Comparison of ENCODE assay signal across 7 cellular contexts in the genomic region with DNA sequence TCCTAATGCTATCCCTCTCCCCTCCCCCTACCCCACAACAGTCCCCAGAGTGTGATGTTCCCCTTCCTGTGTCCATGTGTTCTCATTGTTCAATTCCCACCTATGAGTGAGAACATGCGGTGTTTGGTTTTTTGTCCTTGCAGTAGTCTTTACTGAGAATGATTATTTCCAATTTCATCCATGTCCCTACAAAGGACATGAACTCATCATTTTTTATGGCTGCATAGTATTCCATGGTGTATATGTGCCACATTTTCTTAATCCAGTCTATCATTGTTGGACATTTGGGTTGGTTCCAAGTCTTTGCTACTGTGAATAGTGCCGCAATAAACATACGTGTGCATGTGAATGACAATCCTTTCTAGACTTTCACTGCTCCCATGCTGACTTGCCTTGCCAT. TPM values are rescaled to one million over a fixed set of nuclear protein-coding genes. Genes with fewer than 3 reads are reported as not detected.
DNase-seq lines count a peak whose midpoint lies in the region; ATAC-seq, FAIRE-seq and TF ChIP-seq lines count a peak whose summit lies in the region.
"Not testable (repeated sequence)": the region's sequence is repeated elsewhere in the genome, so short reads cannot be mapped to it uniquely, and the experiment has no call there.

No MANE protein-coding gene starts in this region.

- intact Hi-C loops in CD4-positive, alpha-beta T cell (cut with DNase I, micrococcal nuclease); K562 (cut with micrococcal nuclease): not testable (repeated sequence)

- H3K4me1 ChIP-seq in HEK293 (ENCODE audit: control insufficient read depth, insufficient read depth, low read length); mesenchymal stem cell (ENCODE audit: control insufficient read depth, insufficient read depth, low read depth, low read length): not testable (repeated sequence)
- H3K4me1 ChIP-seq in K562 (replicated peaks in 1 of 2; ENCODE audit: control insufficient read depth in 2 of 2, insufficient read depth in 2 of 2, low read length in 2 of 2) = peaks cover 5 to 15% of the 10 kb centered on the region in 2 experiments; a peak in 4 of 5 replicates

- H3K27me3 ChIP-seq in CD4-positive, alpha-beta T cell (ENCODE audit: control insufficient read depth, insufficient read depth, low read length); K562 (ENCODE audit: control insufficient read depth in 2 of 2, insufficient read depth in 2 of 2, low read length in 2 of 2); mesenchymal stem cell (ENCODE audit: control insufficient read depth in 1 of 2, insufficient read depth in 1 of 2, low read length in 2 of 2): not testable (repeated sequence)

- H3K36me3 ChIP-seq in HEK293 (ENCODE audit: control insufficient read depth in 2 of 2, insufficient read depth in 1 of 2, low read length in 2 of 2) (peaks cover 0 to 13% of the 10 kb centered on the region in 2 experiments; a peak in 1 of 3 replicates), mesenchymal stem cell (ENCODE audit: control insufficient read depth in 1 of 2, insufficient read depth in 2 of 2, low read depth in 1 of 2, low read length in 2 of 2) (peaks cover 42 to 59% of the 10 kb centered on the region in 2 experiments)
- not testable (repeated sequence) for H3K36me3 ChIP-seq in K562 (ENCODE audit: control insufficient read depth, insufficient read depth, low read length)

- H4K91ac ChIP-seq in mesenchymal stem cell (ENCODE audit: low read length) = not testable (repeated sequence)

- peaks cover 50% of the 10 kb centered on the region for H3K36me3 Mint-ChIP-seq in CD4-positive, alpha-beta T cell (ENCODE audit: low read depth)
- not testable (repeated sequence) for H3K36me3 Mint-ChIP-seq in T-helper 17 cell (ENCODE audit: low read depth)
- peaks cover 22% of the 10 kb centered on the region for H3K36me3 Mint-ChIP-seq in activated T-helper 17 cell treated with anti-CD3 and anti-CD28 coated beads, Interleukin-2, amount 50 U/mL, for 72 hours (ENCODE audit: low read depth)
- peaks cover 53% of the 10 kb centered on the region for H3K36me3 Mint-ChIP-seq in endothelial cell (ENCODE audit: low read depth, unreplicated experiment)

- CTCF ChIA-PET in CD4-positive, alpha-beta T cell (lab: Charles Lee) = interaction anchor here (0.9 kb wide), 1 partner anchor 276 kb away, joined by 4 read pairs; no protein-coding TSS in a partner anchor
- CTCF ChIA-PET in HEK293 (lab: Yijun Ruan, JAX); K562 (lab: Yijun Ruan, JAX; ENCODE audit: low intra/inter-chr PET ratio): not testable (repeated sequence)

- not testable (repeated sequence) for BruUV-seq in K562 (replicated peaks; lab: Mats Ljungman, UMichigan)

- H3K4me3 Mint-ChIP-seq in CD4-positive, alpha-beta T cell; T-helper 17 cell; activated T-helper 17 cell treated with anti-CD3 and anti-CD28 coated beads, Interleukin-2, amount 50 U/mL, for 72 hours: not testable (repeated sequence)
- H3K4me3 Mint-ChIP-seq in endothelial cell (ENCODE audit: unreplicated experiment) = peak overlapping the region; percentile 45

- TF ChIP-seq EP300 in K562 (IDR thresholded peaks at IDR 0.05; ENCODE audit: low read length) = not testable (repeated sequence)

- not testable (repeated sequence) for H3K9ac ChIP-seq in K562 (ENCODE audit: insufficient read depth in 1 of 2, low read depth in 2 of 2, low read length in 2 of 2); mesenchymal stem cell (ENCODE audit: low read length)

- H4K20me1 ChIP-seq in K562 (replicated peaks; ENCODE audit: control insufficient read depth, insufficient read depth, low read length) = not testable (repeated sequence)

- H2AK5ac ChIP-seq in mesenchymal stem cell (ENCODE audit: low read length, severe bottlenecking) = not testable (repeated sequence)

- not testable (repeated sequence) for H2BK12ac ChIP-seq in mesenchymal stem cell (ENCODE audit: low read length in 2 of 2)

- not testable (repeated sequence) for H2BK15ac ChIP-seq in mesenchymal stem cell (ENCODE audit: low read depth, poor library complexity, severe bottlenecking)

- H3K4ac ChIP-seq in mesenchymal stem cell (ENCODE audit: low read depth in 1 of 2, low read length in 2 of 2) = not testable (repeated sequence)

- H3K4me2 ChIP-seq in K562 (ENCODE audit: insufficient read depth, low read length); mesenchymal stem cell (ENCODE audit: low read length, poor library complexity, severe bottlenecking): not testable (repeated sequence)

- TF ChIP-seq CTCF in CD4-positive, alpha-beta T cell (IDR thresholded peaks at IDR 0.05); HEK293 (tag by site-specific recombination; IDR thresholded peaks at IDR 0.05); K562 (IDR thresholded peaks at IDR 0.05 in 2 of 3, conservative IDR thresholded peaks at IDR 0.05 in 1 of 3; ENCODE audit: insufficient read depth in 2 of 3, low read depth in 1 of 3, low read length in 3 of 3); endothelial cell (IDR thresholded peaks at IDR 0.05; ENCODE audit: unreplicated experiment): not testable (repeated sequence)

- ATAC-seq in CD4-positive, alpha-beta T cell (ENCODE audit: poor library complexity); T-helper 17 cell; activated T-helper 17 cell treated with anti-CD3 and anti-CD28 coated beads, Interleukin-2, amount 50 U/mL, for 72 hours (replicated peaks); K562: not testable (repeated sequence)

- not testable (repeated sequence) for H3K9me3 Mint-ChIP-seq in CD4-positive, alpha-beta T cell; activated T-helper 17 cell treated with anti-CD3 and anti-CD28 coated beads, Interleukin-2, amount 50 U/mL, for 72 hours; endothelial cell (ENCODE audit: unreplicated experiment)

- H3K18ac ChIP-seq in mesenchymal stem cell (ENCODE audit: low read depth in 1 of 2, low read length in 2 of 2) = not testable (repeated sequence)

- H3K14ac ChIP-seq in mesenchymal stem cell (ENCODE audit: low read length in 2 of 2) = not testable (repeated sequence)

- TF ChIP-seq RAD21 in K562 (CRISPR knock-in tag; conservative IDR thresholded peaks at IDR 0.05 in 1 of 2, IDR thresholded peaks at IDR 0.05 in 1 of 2) = not testable (repeated sequence)

- not testable (repeated sequence) for H3K27me3 Mint-ChIP-seq in CD4-positive, alpha-beta T cell; T-helper 17 cell; activated T-helper 17 cell treated with anti-CD3 and anti-CD28 coated beads, Interleukin-2, amount 50 U/mL, for 72 hours; endothelial cell (ENCODE audit: unreplicated experiment)

- 57% methylated on average over 3 of the region's 3 CpGs for WGBS in K562 (ENCODE audit: insufficient coverage, low coverage, missing lambda C conversion rate)
- 100% methylated on average over 2 of the region's 3 CpGs for WGBS in mesenchymal stem cell

- peaks cover 35% of the 10 kb centered on the region for H3K79me1 ChIP-seq in mesenchymal stem cell (replicated peaks; ENCODE audit: low read length, poor library complexity, severe bottlenecking)

- not testable (repeated sequence) for DNase-seq in CD4-positive, alpha-beta T cell; T-helper 17 cell; K562 (ENCODE audit: extremely low read depth in 1 of 4, low spot score in 3 of 4); endothelial cell (ENCODE audit: low spot score); mesenchymal stem cell

- H3K23ac ChIP-seq in mesenchymal stem cell (ENCODE audit: low read length in 2 of 2) = not testable (repeated sequence)

- H2BK5ac ChIP-seq in mesenchymal stem cell (ENCODE audit: low read depth, low read length, poor library complexity, severe bottlenecking) = not testable (repeated sequence)

- not testable (repeated sequence) for H3K4me3 ChIP-seq in HEK293 (ENCODE audit: low read depth, low read length); K562; mesenchymal stem cell (ENCODE audit: insufficient read depth in 1 of 2, low read depth in 1 of 2, low read length in 2 of 2)

- not testable (repeated sequence) for H3K9me1 ChIP-seq in K562 (ENCODE audit: control insufficient read depth, insufficient read depth, low read length)

- not testable (repeated sequence) for H2BK120ac ChIP-seq in mesenchymal stem cell (ENCODE audit: low read depth, low read length)

- not testable (repeated sequence) for H3K9me3 ChIP-seq in CD4-positive, alpha-beta T cell (ENCODE audit: control insufficient read depth, low read length); HEK293 (ENCODE audit: control insufficient read depth, insufficient read depth, low read depth, low read length); T-helper 17 cell (ENCODE audit: control insufficient read depth, low read length, poor library complexity, severe bottlenecking); K562 (replicated peaks; ENCODE audit: control insufficient read depth, insufficient read depth, low read depth, low read length); mesenchymal stem cell (ENCODE audit: control insufficient read depth, low read length)

- not testable (repeated sequence) for H2AFZ ChIP-seq in K562 (ENCODE audit: low read depth, low read length); mesenchymal stem cell (ENCODE audit: low read depth, low read length)

- not testable (repeated sequence) for FAIRE-seq in K562 (lab: Jason Lieb, UNC)

- H3K27ac ChIP-seq in CD4-positive, alpha-beta T cell (ENCODE audit: low read depth, low read length); HEK293 (ENCODE audit: extremely low read depth, low read depth, low read length); K562 (ENCODE audit: extremely low read depth, low read depth, low read length); mesenchymal stem cell (ENCODE audit: low read length, poor library complexity, severe bottlenecking): not testable (repeated sequence)

- not testable (repeated sequence) for H3K79me2 ChIP-seq in K562 (ENCODE audit: control insufficient read depth, insufficient read depth, low read length)

- in situ Hi-C loops in K562 (cut with MboI) = not testable (repeated sequence)

- H3K27ac Mint-ChIP-seq in CD4-positive, alpha-beta T cell = peak overlapping the region; percentile 5
- H3K27ac Mint-ChIP-seq in T-helper 17 cell = peak overlapping the region; percentile 2
- peak overlapping the region; percentile 26 for H3K27ac Mint-ChIP-seq in activated T-helper 17 cell treated with anti-CD3 and anti-CD28 coated beads, Interleukin-2, amount 50 U/mL, for 72 hours
- H3K27ac Mint-ChIP-seq in endothelial cell (ENCODE audit: unreplicated experiment) = not testable (repeated sequence)

- POLR2A ChIA-PET in CD4-positive, alpha-beta T cell (lab: Charles Lee); HEK293 (lab: Yijun Ruan, JAX); K562 (lab: Yijun Ruan, JAX): not testable (repeated sequence)

- TF ChIP-seq POLR2A in K562 (conservative IDR thresholded peaks at IDR 0.05) = not testable (repeated sequence)

- H3K4me1 Mint-ChIP-seq in CD4-positive, alpha-beta T cell (ENCODE audit: low read depth); endothelial cell (ENCODE audit: unreplicated experiment): not testable (repeated sequence)
- H3K4me1 Mint-ChIP-seq in T-helper 17 cell = peaks cover 16% of the 10 kb centered on the region
- H3K4me1 Mint-ChIP-seq in activated T-helper 17 cell treated with anti-CD3 and anti-CD28 coated beads, Interleukin-2, amount 50 U/mL, for 72 hours = peaks cover 12% of the 10 kb centered on the region

- peak overlapping the region; percentile 31 for H4K8ac ChIP-seq in mesenchymal stem cell (ENCODE audit: low read length)

RNA-seq across cellular contexts. Expression of gene KCTD21, which starts 12.6 kb away (rescaled TPM):
- total RNA-seq in CD4-positive, alpha-beta T cell = 1 to 10 TPM; 3.5 to 6.5 TPM
- 1 to 10 TPM; 2.4 to 4.0 TPM for total RNA-seq in T-helper 17 cell
- 1 to 10 TPM; 6.1 to 7.5 TPM for total RNA-seq in activated T-helper 17 cell treated with anti-CD3 and anti-CD28 coated beads, Interleukin-2, amount 50 U/mL, for 72 hours
- 3.6 and 6.5 TPM in 2 replicates for total RNA-seq in K562 (2011; cell fraction: chromatin; rRNA removed; ENCODE audit: low replicate concordance)
- 3.0 and 4.7 TPM in 2 replicates for total RNA-seq in K562 (2011; cell fraction: nucleolus; rRNA removed)
- 4.0 and 7.8 TPM in 2 replicates for total RNA-seq in K562 (2011; cell fraction: nucleoplasm; rRNA removed)
- 1.5 and 2.1 TPM in 2 replicates for total RNA-seq in K562 (2014; rRNA removed)
- 1.7 and 1.9 TPM in 2 replicates for total RNA-seq in K562 (2014; rRNA removed; fragmentation: Illumina TruSeq; extraction: Trizol)
- total RNA-seq in K562 (2015; rRNA removed; fragmentation: Illumina TruSeq; extraction: Trizol) = 2.0 and 2.4 TPM in 2 replicates
- total RNA-seq in K562 (2021) = 2.2 and 2.4 TPM in 2 replicates
- 4.2 and 5.4 TPM in 2 replicates for polyA plus RNA-seq in K562 (2011; rRNA removed)
- 5.2 and 5.6 TPM in 2 replicates for polyA plus RNA-seq in K562 (2011; cell fraction: cytosol; rRNA removed)
- polyA plus RNA-seq in K562 (2011; cell fraction: nucleus; rRNA removed) = 1.3 and 2.4 TPM in 2 replicates
- 4.1 and 5.4 TPM in 2 replicates for polyA plus RNA-seq in K562 (2012)
- polyA plus RNA-seq in K562 (2014; fragmentation: Illumina TruSeq; extraction: Trizol) = 3.3 and 4.3 TPM in 2 replicates
- under 1 TPM; 0.34 to 0.80 TPM for polyA plus RNA-seq in K562 (2014; fragmentation: Nextera tagmentation; extraction: Ambion mirVana)
- 1.7 and 1.8 TPM in 2 replicates for polyA plus RNA-seq in K562 (2014; rRNA removed)
- 4.0 and 5.1 TPM in 2 replicates for polyA minus RNA-seq in K562 (2011; rRNA and poly(A)+ RNA removed)
- polyA minus RNA-seq in K562 (2011; cell fraction: cytosol; rRNA and poly(A)+ RNA removed) = 2.1 and 3.5 TPM in 2 replicates
- 1.5 and 2.0 TPM in 2 replicates for polyA minus RNA-seq in K562 (2011; cell fraction: nucleus; rRNA and poly(A)+ RNA removed)
- total RNA-seq in endothelial cell (ENCODE audit: unreplicated experiment) = 11.4 TPM
- 11.7 TPM for polyA plus RNA-seq in mesenchymal stem cell (2013, experiment 1 of 2)
- polyA plus RNA-seq in mesenchymal stem cell (2013, experiment 2 of 2) = 12.2 TPM

RNA-seq across cellular contexts. Expression of gene USP35, which starts 12.9 kb away (rescaled TPM):
- 10 to 100 TPM; 29.2 to 33.1 TPM for total RNA-seq in CD4-positive, alpha-beta T cell
- 10 to 100 TPM; 10.5 to 13.4 TPM for total RNA-seq in T-helper 17 cell
- total RNA-seq in activated T-helper 17 cell treated with anti-CD3 and anti-CD28 coated beads, Interleukin-2, amount 50 U/mL, for 72 hours = 1 to 10 TPM; 9.6 to 10.0 TPM
- 11.2 and 24.7 TPM in 2 replicates for total RNA-seq in K562 (2011; cell fraction: chromatin; rRNA removed; ENCODE audit: low replicate concordance)
- 14.8 and 15.9 TPM in 2 replicates for total RNA-seq in K562 (2011; cell fraction: nucleolus; rRNA removed)
- total RNA-seq in K562 (2011; cell fraction: nucleoplasm; rRNA removed) = 11.8 and 13.5 TPM in 2 replicates
- total RNA-seq in K562 (2014; rRNA removed) = 3.3 and 4.8 TPM in 2 replicates
- 1.6 and 2.1 TPM in 2 replicates for total RNA-seq in K562 (2014; rRNA removed; fragmentation: Illumina TruSeq; extraction: Trizol)
- total RNA-seq in K562 (2015; rRNA removed; fragmentation: Illumina TruSeq; extraction: Trizol) = 2.4 and 3.3 TPM in 2 replicates
- total RNA-seq in K562 (2021) = 3.8 and 4.1 TPM in 2 replicates
- polyA plus RNA-seq in K562 (2011; rRNA removed) = 3.9 and 4.4 TPM in 2 replicates
- polyA plus RNA-seq in K562 (2011; cell fraction: cytosol; rRNA removed) = 3.2 and 3.9 TPM in 2 replicates
- 23.4 and 38.4 TPM in 2 replicates for polyA plus RNA-seq in K562 (2011; cell fraction: nucleus; rRNA removed)
- polyA plus RNA-seq in K562 (2012) = 3.9 and 6.0 TPM in 2 replicates
- polyA plus RNA-seq in K562 (2014; fragmentation: Illumina TruSeq; extraction: Trizol) = 3.0 and 3.6 TPM in 2 replicates
- polyA plus RNA-seq in K562 (2014; fragmentation: Nextera tagmentation; extraction: Ambion mirVana) = under 1 TPM; 0.01 to 0.07 TPM
- polyA plus RNA-seq in K562 (2014; rRNA removed) = 3.6 and 4.0 TPM in 2 replicates
- polyA minus RNA-seq in K562 (2011; rRNA and poly(A)+ RNA removed) = 1.7 and 1.8 TPM in 2 replicates
- polyA minus RNA-seq in K562 (2011; cell fraction: cytosol; rRNA and poly(A)+ RNA removed) = 1.1 and 3.0 TPM in 2 replicates
- 6.1 and 7.2 TPM in 2 replicates for polyA minus RNA-seq in K562 (2011; cell fraction: nucleus; rRNA and poly(A)+ RNA removed)
- total RNA-seq in endothelial cell (ENCODE audit: unreplicated experiment) = 26.0 TPM
- polyA plus RNA-seq in mesenchymal stem cell (2013, experiment 1 of 2) = 7.1 TPM
- 6.9 TPM for polyA plus RNA-seq in mesenchymal stem cell (2013, experiment 2 of 2)

RNA-seq across cellular contexts. Expression of gene ALG8, which starts 36.4 kb away (rescaled TPM):
- total RNA-seq in CD4-positive, alpha-beta T cell = 10 to 100 TPM; 14.4 to 14.9 TPM
- total RNA-seq in T-helper 17 cell (10 to 100 TPM; 17.2 to 25.8 TPM), K562 (2014; rRNA removed) (59.3 and 59.6 TPM in 2 replicates), K562 (2014; rRNA removed; fragmentation: Illumina TruSeq; extraction: Trizol) (112 and 120 TPM in 2 replicates), K562 (2015; rRNA removed; fragmentation: Illumina TruSeq; extraction: Trizol) (92.9 and 97.8 TPM in 2 replicates), K562 (2021) (76.8 and 83.7 TPM in 2 replicates), endothelial cell (ENCODE audit: unreplicated experiment) (31.4 TPM)
- total RNA-seq in activated T-helper 17 cell treated with anti-CD3 and anti-CD28 coated beads, Interleukin-2, amount 50 U/mL, for 72 hours = 10 to 100 TPM; 38.3 to 70.2 TPM
- 165 and 287 TPM in 2 replicates for total RNA-seq in K562 (2011; cell fraction: chromatin; rRNA removed; ENCODE audit: low replicate concordance)
- total RNA-seq in K562 (2011; cell fraction: nucleolus; rRNA removed) = 180 and 196 TPM in 2 replicates
- total RNA-seq in K562 (2011; cell fraction: nucleoplasm; rRNA removed) = 233 and 248 TPM in 2 replicates
- polyA plus RNA-seq in K562 (2011; rRNA removed) (119 and 159 TPM in 2 replicates), K562 (2014; fragmentation: Illumina TruSeq; extraction: Trizol) (105 and 106 TPM in 2 replicates), K562 (2014; fragmentation: Nextera tagmentation; extraction: Ambion mirVana) (100 to 1,000 TPM; 176 to 189 TPM), K562 (2014; rRNA removed) (68.8 and 91.8 TPM in 2 replicates)
- 61.4 and 110 TPM in 2 replicates for polyA plus RNA-seq in K562 (2011; cell fraction: cytosol; rRNA removed)
- 70.2 and 80.7 TPM in 2 replicates for polyA plus RNA-seq in K562 (2011; cell fraction: nucleus; rRNA removed)
- polyA plus RNA-seq in K562 (2012) = 63.2 and 74.2 TPM in 2 replicates
- 157 and 185 TPM in 2 replicates for polyA minus RNA-seq in K562 (2011; rRNA and poly(A)+ RNA removed)
- 34.0 and 66.0 TPM in 2 replicates for polyA minus RNA-seq in K562 (2011; cell fraction: cytosol; rRNA and poly(A)+ RNA removed)
- polyA minus RNA-seq in K562 (2011; cell fraction: nucleus; rRNA and poly(A)+ RNA removed) = 44.8 and 66.9 TPM in 2 replicates
- 49.1 TPM for polyA plus RNA-seq in mesenchymal stem cell (2013, experiment 1 of 2)
- polyA plus RNA-seq in mesenchymal stem cell (2013, experiment 2 of 2) = 50.6 TPM
